In genomic region chr4:57832083-57832482, GRCh38 we compare ENCODE assay signal across 32 cellular contexts.
"Had no signal": no experiment of that assay in that cellular context is flagged by ENCODE, and none has a peak within 500 bp of the region (broad histone marks: within the 10 kb centered on the region; RNA-seq: fewer than 3 reads in every experiment).

No MANE protein-coding gene starts in this region.

- H3K36me3 ChIP-seq: neutrophil, pancreas, prostate gland, spleen, suprapubic skin, thoracic aorta, thyroid gland, tibial nerve, upper lobe of left lung, vagina had no signal

- H3K9me3 ChIP-seq: neutrophil, pancreas, prostate gland, spleen, suprapubic skin, thoracic aorta, thyroid gland, tibial nerve, upper lobe of left lung, vagina had no signal

- H3K4me2 ChIP-seq: smooth muscle cell had no signal

- ATAC-seq: naive thymus-derived CD8-positive, alpha-beta T cell; natural killer cell treated with Interleukin-12 subunit alpha and Interleukin-12 subunit beta and Interleukin-15 and Interleukin-18, amount 100 ng/mL, for 72 hours; pancreas; right cardiac atrium; sciatic nerve; stimulated activated memory B cell treated with anti-CD40 and anti-IgM and Interleukin-4, amounts not matched to agents 10 μg/mL and 1 μg/mL and 100 μg/mL, for 72 hours; stimulated activated naive CD8-positive, alpha-beta T cell treated with anti-CD3 and anti-CD28 coated beads, Interleukin-15, amount 100 ng/mL, for 72 hours; stimulated activated naive CD8-positive, alpha-beta T cell treated with anti-CD3 and anti-CD28 coated beads, Interleukin-15, Interleukin-2, amounts not matched to agents 100 U/mL and 50 U/mL, for 24 hours had no signal

- FAIRE-seq: pancreas, urothelium cell line had no signal

- H3K4me3 ChIP-seq: pancreas, prostate gland, skin epidermis, smooth muscle cell, spleen, suprapubic skin, thoracic aorta, thyroid gland, tibial nerve, upper lobe of left lung, vagina had no signal

- H3K27ac ChIP-seq: neutrophil, pancreas, prostate gland, skin epidermis, spleen, suprapubic skin, thoracic aorta, thyroid gland, tibial nerve, upper lobe of left lung, vagina had no signal

- DNase-seq: naive B cell; naive thymus-derived CD8-positive, alpha-beta T cell; nephron progenitor cell; nucleus accumbens; pancreas; retina; right cardiac atrium; spleen; stimulated activated CD4-positive, alpha-beta T cell treated with anti-CD3 and anti-CD28 coated beads, Interleukin-12 subunit alpha, Interleukin-12 subunit beta, amount 100 ng/mL, for 4 hours; stimulated activated CD4-positive, alpha-beta T cell treated with anti-CD3 and anti-CD28 coated beads, Interleukin-1b, Interleukin-23, amount 100 ng/mL, for 48 hours; stimulated activated CD4-positive, alpha-beta T cell treated with anti-CD3 and anti-CD28 coated beads, Interleukin-4, amount 100 ng/mL, for 1 hour; stimulated activated CD4-positive, alpha-beta T cell treated with anti-CD3 and anti-CD28 coated beads, Interleukin-4, amount 100 ng/mL, for 4 hours; stimulated activated CD8-positive, alpha-beta memory T cell treated with anti-CD3 and anti-CD28 coated beads, Interleukin-4, amount 100 ng/mL, for 48 hours; stimulated activated naive CD4-positive, alpha-beta T cell; stimulated activated naive CD8-positive, alpha-beta T cell treated with anti-CD3 and anti-CD28 coated beads, Interleukin-15, amount 100 ng/mL, for 72 hours; stimulated activated naive CD8-positive, alpha-beta T cell treated with anti-CD3 and anti-CD28 coated beads, Interleukin-15, Interleukin-2, amounts not matched to agents 100 U/mL and 50 U/mL, for 24 hours; substantia nigra; thyroid gland; trophoblast cell; upper lobe of left lung had no signal

- H3K27me3 ChIP-seq: neutrophil, pancreas, spleen, suprapubic skin, thyroid gland, tibial nerve, upper lobe of left lung, vagina had no signal

- H3K4me1 ChIP-seq: pancreas, prostate gland, spleen, suprapubic skin, tibial nerve, upper lobe of left lung, vagina had no signal
